Comparison of ENCODE assay signal across 9 cellular contexts in genomic region chr2:200380833-200381542, GRCh38.
DNase-seq lines count a peak whose midpoint lies in the region; ATAC-seq and TF ChIP-seq lines count a peak whose summit lies in the region.
"Had no signal": no experiment of that assay in that cellular context is flagged by ENCODE, and none has a peak within 500 bp of the region (broad histone marks: within the 10 kb centered on the region; RNA-seq: fewer than 3 reads in every experiment).

No MANE protein-coding gene starts in this region.

- H3F3A ChIP-seq in SK-N-SH (replicated peaks; ENCODE audit: insufficient read depth) = peaks cover 15% of the 10 kb centered on the region

- 71% methylated on average over 5 of the region's 5 CpGs for WGBS in SK-N-SH (ENCODE audit: low lambda C conversion rate)

- peak overlapping the region; percentile 46 for H3K4me2 ChIP-seq in SK-N-SH

- no peaks in the 10 kb centered on the region for H3K9me2 ChIP-seq in SK-N-SH

- peaks cover 93% of the 10 kb centered on the region for H3K79me2 ChIP-seq in SK-N-SH (ENCODE audit: insufficient read depth)

- H3K9me3 ChIP-seq in SK-N-SH (no peaks in the 10 kb centered on the region), iPS-20b (ENCODE audit: insufficient read depth, low read depth, low read length) (no peaks in the 10 kb centered on the region)

- POLR2A ChIA-PET in SK-N-SH (lab: Yijun Ruan, JAX) = no interaction called here

- TF ChIP-seq EP300 in SK-N-SH (IDR thresholded peaks at IDR 0.05; ENCODE audit: borderline replicate concordance in 1 of 2, low read depth in 1 of 2, low read length in 1 of 2) = no peak

- H4K20me1 ChIP-seq in SK-N-SH (ENCODE audit: insufficient read depth) = no peaks in the 10 kb centered on the region

- ATAC-seq in HG02938 (IDR thresholded peaks at IDR 0.05; ENCODE audit: unreplicated experiment) = no peak

- H3K27ac ChIP-seq in SK-N-SH (ENCODE audit: low read depth in 2 of 2, low read length in 1 of 2) (peak overlapping the region in 1 of 2 experiments; percentile 75; a peak in 2 of 4 replicates), iPS-20b (ENCODE audit: low read length) (no peak overlapping the region)

- H3K27me3 ChIP-seq in SK-N-SH (ENCODE audit: insufficient read depth) (no peaks in the 10 kb centered on the region), iPS-20b (ENCODE audit: insufficient read depth, low read length) (no peaks in the 10 kb centered on the region)

- DNase-seq in AML-193 (lab: John Stamatoyannopoulos, UW) (peak; percentile 12 to 18), H4 (ENCODE audit: low spot score) (peak; percentile 75), SK-N-SH (no peak), posterior vena cava (ENCODE audit: low spot score) (no peak), iPS-NIHi7 (ENCODE audit: extremely low spot score) (no peak)
- no peak for DNase-seq in activated naive CD4-positive, alpha-beta T cell (lab: John Stamatoyannopoulos, UW)
- DNase-seq: stimulated activated CD4-positive, alpha-beta T cell treated with anti-CD3 and anti-CD28 coated beads, Interleukin-4, amount 100 ng/mL, for 4 hours had no signal

- TF ChIP-seq CTCF in SK-N-SH (IDR thresholded peaks at IDR 0.05) = no peak

- TF ChIP-seq RAD21 in SK-N-SH (IDR thresholded peaks at IDR 0.05; ENCODE audit: low read length) = no peak

- CTCF ChIA-PET in SK-N-SH (lab: Yijun Ruan, JAX) = interaction anchor here (0.7 kb wide), 1 partner anchor 88 kb away, joined by 3 read pairs; no protein-coding TSS in a partner anchor

- H3K9ac ChIP-seq in SK-N-SH = peak overlapping the region; percentile 24; the same call in 1 of the 2 replicates
- H3K9ac ChIP-seq in iPS-20b (ENCODE audit: low read depth, low read length) = peak overlapping the region; percentile 8; the same call in 1 of the 2 replicates

- peaks cover 0 to 2% of the 10 kb centered on the region in 2 experiments for H3K36me3 ChIP-seq in SK-N-SH (replicated peaks in 1 of 2; ENCODE audit: control insufficient read depth in 1 of 2, insufficient read depth in 2 of 2, low read length in 1 of 2)
- no peaks in the 10 kb centered on the region for H3K36me3 ChIP-seq in iPS-20b (ENCODE audit: insufficient read depth, low read depth, low read length)

- peak overlapping the region; percentile 44; the same call in 1 of the 2 replicates for H2AFZ ChIP-seq in SK-N-SH (ENCODE audit: low read depth)

- intact Hi-C loops in posterior vena cava (cut with DNase I) = no loop called here

- no peak overlapping the region for H3K4me3 ChIP-seq in SK-N-SH (ENCODE audit: low read depth in 2 of 2, low read length in 1 of 2)
- no peak overlapping the region for H3K4me3 ChIP-seq in iPS-20b (ENCODE audit: low read length)

- H3K4me1 ChIP-seq in SK-N-SH (ENCODE audit: control insufficient read depth in 1 of 2, insufficient read depth in 2 of 2, low read depth in 1 of 2, low read length in 1 of 2) = peaks cover 29 to 30% of the 10 kb centered on the region in 2 experiments
- peaks cover 74% of the 10 kb centered on the region for H3K4me1 ChIP-seq in iPS-20b (ENCODE audit: insufficient read depth, low read length)

TF ChIP-seq in SK-N-SH, 30 proteins besides CTCF, POLR2A, EP300 and RAD21 (continues in another document):
- TF ChIP-seq, protein P1, sequence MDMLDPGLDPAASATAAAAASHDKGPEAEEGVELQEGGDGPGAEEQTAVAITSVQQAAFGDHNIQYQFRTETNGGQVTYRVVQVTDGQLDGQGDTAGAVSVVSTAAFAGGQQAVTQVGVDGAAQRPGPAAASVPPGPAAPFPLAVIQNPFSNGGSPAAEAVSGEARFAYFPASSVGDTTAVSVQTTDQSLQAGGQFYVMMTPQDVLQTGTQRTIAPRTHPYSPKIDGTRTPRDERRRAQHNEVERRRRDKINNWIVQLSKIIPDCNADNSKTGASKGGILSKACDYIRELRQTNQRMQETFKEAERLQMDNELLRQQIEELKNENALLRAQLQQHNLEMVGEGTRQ (IDR thresholded peaks at IDR 0.05; ENCODE audit: borderline replicate concordance, low read depth, low read length) = no peak
- TF ChIP-seq, protein P2, sequence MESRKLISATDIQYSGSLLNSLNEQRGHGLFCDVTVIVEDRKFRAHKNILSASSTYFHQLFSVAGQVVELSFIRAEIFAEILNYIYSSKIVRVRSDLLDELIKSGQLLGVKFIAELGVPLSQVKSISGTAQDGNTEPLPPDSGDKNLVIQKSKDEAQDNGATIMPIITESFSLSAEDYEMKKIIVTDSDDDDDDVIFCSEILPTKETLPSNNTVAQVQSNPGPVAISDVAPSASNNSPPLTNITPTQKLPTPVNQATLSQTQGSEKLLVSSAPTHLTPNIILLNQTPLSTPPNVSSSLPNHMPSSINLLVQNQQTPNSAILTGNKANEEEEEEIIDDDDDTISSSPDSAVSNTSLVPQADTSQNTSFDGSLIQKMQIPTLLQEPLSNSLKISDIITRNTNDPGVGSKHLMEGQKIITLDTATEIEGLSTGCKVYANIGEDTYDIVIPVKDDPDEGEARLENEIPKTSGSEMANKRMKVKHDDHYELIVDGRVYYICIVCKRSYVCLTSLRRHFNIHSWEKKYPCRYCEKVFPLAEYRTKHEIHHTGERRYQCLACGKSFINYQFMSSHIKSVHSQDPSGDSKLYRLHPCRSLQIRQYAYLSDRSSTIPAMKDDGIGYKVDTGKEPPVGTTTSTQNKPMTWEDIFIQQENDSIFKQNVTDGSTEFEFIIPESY (IDR thresholded peaks at IDR 0.05; ENCODE audit: borderline replicate concordance, low read depth) = no peak
- peak; percentile 55 for TF ChIP-seq JUND (IDR thresholded peaks at IDR 0.05)
- TF ChIP-seq TAF1 (IDR thresholded peaks at IDR 0.05; ENCODE audit: borderline replicate concordance, low read depth, low read length) = no peak
- no peak for TF ChIP-seq USF1 (IDR thresholded peaks at IDR 0.05; ENCODE audit: borderline replicate concordance, low read depth)
- no peak for TF ChIP-seq IRF3 (IDR thresholded peaks at IDR 0.05; ENCODE audit: low read depth, low read length)
- TF ChIP-seq, protein P3, sequence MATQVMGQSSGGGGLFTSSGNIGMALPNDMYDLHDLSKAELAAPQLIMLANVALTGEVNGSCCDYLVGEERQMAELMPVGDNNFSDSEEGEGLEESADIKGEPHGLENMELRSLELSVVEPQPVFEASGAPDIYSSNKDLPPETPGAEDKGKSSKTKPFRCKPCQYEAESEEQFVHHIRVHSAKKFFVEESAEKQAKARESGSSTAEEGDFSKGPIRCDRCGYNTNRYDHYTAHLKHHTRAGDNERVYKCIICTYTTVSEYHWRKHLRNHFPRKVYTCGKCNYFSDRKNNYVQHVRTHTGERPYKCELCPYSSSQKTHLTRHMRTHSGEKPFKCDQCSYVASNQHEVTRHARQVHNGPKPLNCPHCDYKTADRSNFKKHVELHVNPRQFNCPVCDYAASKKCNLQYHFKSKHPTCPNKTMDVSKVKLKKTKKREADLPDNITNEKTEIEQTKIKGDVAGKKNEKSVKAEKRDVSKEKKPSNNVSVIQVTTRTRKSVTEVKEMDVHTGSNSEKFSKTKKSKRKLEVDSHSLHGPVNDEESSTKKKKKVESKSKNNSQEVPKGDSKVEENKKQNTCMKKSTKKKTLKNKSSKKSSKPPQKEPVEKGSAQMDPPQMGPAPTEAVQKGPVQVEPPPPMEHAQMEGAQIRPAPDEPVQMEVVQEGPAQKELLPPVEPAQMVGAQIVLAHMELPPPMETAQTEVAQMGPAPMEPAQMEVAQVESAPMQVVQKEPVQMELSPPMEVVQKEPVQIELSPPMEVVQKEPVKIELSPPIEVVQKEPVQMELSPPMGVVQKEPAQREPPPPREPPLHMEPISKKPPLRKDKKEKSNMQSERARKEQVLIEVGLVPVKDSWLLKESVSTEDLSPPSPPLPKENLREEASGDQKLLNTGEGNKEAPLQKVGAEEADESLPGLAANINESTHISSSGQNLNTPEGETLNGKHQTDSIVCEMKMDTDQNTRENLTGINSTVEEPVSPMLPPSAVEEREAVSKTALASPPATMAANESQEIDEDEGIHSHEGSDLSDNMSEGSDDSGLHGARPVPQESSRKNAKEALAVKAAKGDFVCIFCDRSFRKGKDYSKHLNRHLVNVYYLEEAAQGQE (IDR thresholded peaks at IDR 0.05; ENCODE audit: low read depth, low read length) = no peak
- TF ChIP-seq RCOR1 (IDR thresholded peaks at IDR 0.05; ENCODE audit: low read length) = no peak
- TF ChIP-seq EZH2phosphoT487 (IDR thresholded peaks at IDR 0.05; ENCODE audit: borderline replicate concordance, low read depth) = no peak
- no peak for TF ChIP-seq FOXM1 (IDR thresholded peaks at IDR 0.05; ENCODE audit: low read depth)
- TF ChIP-seq FOXJ3 (CRISPR knock-in tag; IDR thresholded peaks at IDR 0.05) = no peak
- 0 out of 2 replicates have a peak, but pooled peaks have one; percentile 10 for TF ChIP-seq TEAD4 (IDR thresholded peaks at IDR 0.05; ENCODE audit: borderline replicate concordance, insufficient read depth)
- 0 out of 2 replicates have a peak, but pooled peaks have one; percentile 26 for TF ChIP-seq MAX (IDR thresholded peaks at IDR 0.05; ENCODE audit: low read depth)
- TF ChIP-seq SIN3A (IDR thresholded peaks at IDR 0.05; ENCODE audit: borderline replicate concordance, low read depth, low read length) = no peak
- TF ChIP-seq RXRA (IDR thresholded peaks at IDR 0.05; ENCODE audit: borderline replicate concordance, low read depth) = no peak
- no peak for TF ChIP-seq GABPA (IDR thresholded peaks at IDR 0.05; ENCODE audit: low read depth)
- no peak for TF ChIP-seq ELF1 (IDR thresholded peaks at IDR 0.05)
- no peak for TF ChIP-seq CHD2 (IDR thresholded peaks at IDR 0.05; ENCODE audit: low read length, partially characterized antibody)
- TF ChIP-seq FOSL2 (IDR thresholded peaks at IDR 0.05; ENCODE audit: borderline replicate concordance, low read depth) = peak; percentile 73; the same call in 1 of the 2 replicates

Comparison
In these comparisons a context has a peak if more than half of its experiments do, and no peak if none do; other contexts are left out.
1. DNase-seq: peak in AML-193 (2 of 2) and H4 (single experiment); none in SK-N-SH (single experiment), activated naive CD4-positive, alpha-beta T cell (0 of 4), posterior vena cava (single experiment) and iPS-NIHi7 (single experiment).